In the genomic region with DNA sequence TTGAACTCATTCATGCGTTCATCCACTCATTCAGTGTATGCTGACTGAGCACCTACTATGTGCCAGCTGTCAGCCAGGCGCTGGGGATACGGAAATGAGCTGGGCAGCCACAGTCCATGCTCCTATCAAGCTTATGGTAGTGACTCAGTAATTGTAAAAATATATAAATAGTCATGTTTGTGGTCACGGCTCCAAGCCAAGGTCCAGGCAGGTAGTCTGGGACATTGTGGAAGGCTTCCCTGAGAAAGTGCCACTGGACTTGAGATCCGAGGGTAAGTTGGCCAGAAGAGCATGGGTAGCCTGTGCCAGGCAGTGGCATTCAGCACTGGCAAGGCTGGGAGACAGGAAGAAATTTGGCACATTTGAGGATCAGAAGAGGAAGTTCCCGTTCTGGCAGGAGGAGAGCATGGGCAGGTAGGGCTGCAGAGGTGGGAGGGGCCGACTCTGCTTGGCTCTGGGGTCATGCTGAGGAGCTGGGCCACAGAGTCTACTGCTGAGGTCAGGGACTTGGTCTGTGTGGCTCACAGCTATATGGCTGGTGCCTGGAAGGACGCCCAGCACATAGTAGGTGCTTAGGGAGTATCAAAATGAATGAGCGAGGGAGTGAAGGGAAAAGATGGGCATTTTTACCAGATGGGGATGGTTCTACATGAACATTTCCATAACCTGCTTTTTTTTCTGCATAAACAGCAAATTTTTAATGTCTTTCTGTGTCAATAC, we compare ENCODE assay signal across 1 cellular context.
TF ChIP-seq lines count a peak whose summit lies in the region.

No MANE protein-coding gene starts in this region.

TF ChIP-seq in HepG2, 621 proteins besides CTCF, POLR2A, EP300 and RAD21 (continued from another document):
- TF ChIP-seq, protein P1, sequence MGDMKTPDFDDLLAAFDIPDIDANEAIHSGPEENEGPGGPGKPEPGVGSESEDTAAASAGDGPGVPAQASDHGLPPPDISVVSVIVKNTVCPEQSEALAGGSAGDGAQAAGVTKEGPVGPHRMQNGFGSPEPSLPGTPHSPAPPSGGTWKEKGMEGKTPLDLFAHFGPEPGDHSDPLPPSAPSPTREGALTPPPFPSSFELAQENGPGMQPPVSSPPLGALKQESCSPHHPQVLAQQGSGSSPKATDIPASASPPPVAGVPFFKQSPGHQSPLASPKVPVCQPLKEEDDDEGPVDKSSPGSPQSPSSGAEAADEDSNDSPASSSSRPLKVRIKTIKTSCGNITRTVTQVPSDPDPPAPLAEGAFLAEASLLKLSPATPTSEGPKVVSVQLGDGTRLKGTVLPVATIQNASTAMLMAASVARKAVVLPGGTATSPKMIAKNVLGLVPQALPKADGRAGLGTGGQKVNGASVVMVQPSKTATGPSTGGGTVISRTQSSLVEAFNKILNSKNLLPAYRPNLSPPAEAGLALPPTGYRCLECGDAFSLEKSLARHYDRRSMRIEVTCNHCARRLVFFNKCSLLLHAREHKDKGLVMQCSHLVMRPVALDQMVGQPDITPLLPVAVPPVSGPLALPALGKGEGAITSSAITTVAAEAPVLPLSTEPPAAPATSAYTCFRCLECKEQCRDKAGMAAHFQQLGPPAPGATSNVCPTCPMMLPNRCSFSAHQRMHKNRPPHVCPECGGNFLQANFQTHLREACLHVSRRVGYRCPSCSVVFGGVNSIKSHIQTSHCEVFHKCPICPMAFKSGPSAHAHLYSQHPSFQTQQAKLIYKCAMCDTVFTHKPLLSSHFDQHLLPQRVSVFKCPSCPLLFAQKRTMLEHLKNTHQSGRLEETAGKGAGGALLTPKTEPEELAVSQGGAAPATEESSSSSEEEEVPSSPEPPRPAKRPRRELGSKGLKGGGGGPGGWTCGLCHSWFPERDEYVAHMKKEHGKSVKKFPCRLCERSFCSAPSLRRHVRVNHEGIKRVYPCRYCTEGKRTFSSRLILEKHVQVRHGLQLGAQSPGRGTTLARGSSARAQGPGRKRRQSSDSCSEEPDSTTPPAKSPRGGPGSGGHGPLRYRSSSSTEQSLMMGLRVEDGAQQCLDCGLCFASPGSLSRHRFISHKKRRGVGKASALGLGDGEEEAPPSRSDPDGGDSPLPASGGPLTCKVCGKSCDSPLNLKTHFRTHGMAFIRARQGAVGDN (CRISPR knock-in tag; IDR thresholded peaks at IDR 0.05) = no peak
- TF ChIP-seq, protein P2, sequence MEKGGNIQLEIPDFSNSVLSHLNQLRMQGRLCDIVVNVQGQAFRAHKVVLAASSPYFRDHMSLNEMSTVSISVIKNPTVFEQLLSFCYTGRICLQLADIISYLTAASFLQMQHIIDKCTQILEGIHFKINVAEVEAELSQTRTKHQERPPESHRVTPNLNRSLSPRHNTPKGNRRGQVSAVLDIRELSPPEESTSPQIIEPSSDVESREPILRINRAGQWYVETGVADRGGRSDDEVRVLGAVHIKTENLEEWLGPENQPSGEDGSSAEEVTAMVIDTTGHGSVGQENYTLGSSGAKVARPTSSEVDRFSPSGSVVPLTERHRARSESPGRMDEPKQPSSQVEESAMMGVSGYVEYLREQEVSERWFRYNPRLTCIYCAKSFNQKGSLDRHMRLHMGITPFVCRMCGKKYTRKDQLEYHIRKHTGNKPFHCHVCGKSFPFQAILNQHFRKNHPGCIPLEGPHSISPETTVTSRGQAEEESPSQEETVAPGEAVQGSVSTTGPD (CRISPR knock-in tag; IDR thresholded peaks at IDR 0.05) = no peak
- TF ChIP-seq CBFB (CRISPR knock-in tag; IDR thresholded peaks at IDR 0.05) = no peak
- TF ChIP-seq BRCA1 (CRISPR knock-in tag; IDR thresholded peaks at IDR 0.05) = no peak
- TF ChIP-seq ZNF552 (CRISPR knock-in tag; IDR thresholded peaks at IDR 0.05; ENCODE audit: borderline replicate concordance) = no peak
- no peak for TF ChIP-seq REXO4 (CRISPR knock-in tag; IDR thresholded peaks at IDR 0.05; ENCODE audit: borderline replicate concordance)
- no peak for TF ChIP-seq EEA1 (CRISPR knock-in tag; IDR thresholded peaks at IDR 0.05; ENCODE audit: borderline replicate concordance)
- TF ChIP-seq NCOR1 (IDR thresholded peaks at IDR 0.05; ENCODE audit: borderline replicate concordance, low read length) = no peak
- TF ChIP-seq RARA (CRISPR knock-in tag; IDR thresholded peaks at IDR 0.05) = no peak
TF ChIP-seq in HepG2: peak in this region for 2.
